Comparison of ENCODE assay signal across 25 cellular contexts in the genomic region with DNA sequence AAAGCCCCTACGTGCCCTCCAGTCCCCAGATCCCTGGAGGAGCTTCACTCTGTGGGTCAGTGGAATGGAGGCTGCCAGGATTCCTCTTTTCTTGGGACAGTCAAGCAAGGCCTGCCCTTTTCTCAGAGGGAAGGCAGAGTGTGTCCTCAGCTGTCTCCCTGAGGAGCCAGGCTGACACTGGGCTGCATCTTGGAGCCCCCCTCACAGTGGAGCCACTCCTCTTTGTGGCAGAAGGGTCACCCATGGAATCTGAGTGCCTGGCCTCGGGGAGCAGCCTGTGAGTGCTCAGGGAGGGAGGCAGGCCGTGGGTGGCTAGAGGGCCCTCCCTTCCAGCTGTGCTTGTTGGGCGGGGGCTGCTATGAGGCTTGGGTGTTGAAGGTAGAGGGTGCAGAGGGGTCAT. TPM values are rescaled to one million over a fixed set of nuclear protein-coding genes. Genes with fewer than 3 reads are reported as not detected.
DNase-seq lines count a peak whose midpoint lies in the region; ATAC-seq and TF ChIP-seq lines count a peak whose summit lies in the region.
"Had no signal": no experiment of that assay in that cellular context is flagged by ENCODE, and none has a peak within 500 bp of the region (broad histone marks: within the 10 kb centered on the region; RNA-seq: fewer than 3 reads in every experiment).

No MANE protein-coding gene starts in this region.

- no peaks in the 10 kb centered on the region for H3K36me3 Mint-ChIP-seq in T-cell

- H3K4me3 ChIP-seq in esophagus (ENCODE audit: low read depth in 1 of 2, low read length in 2 of 2) (no peak overlapping the region), muscle layer of colon (ENCODE audit: low read depth in 1 of 2, low read length in 2 of 2) (no peak overlapping the region), sigmoid colon (no peak overlapping the region), uterus (no peak overlapping the region), transverse colon (no peak overlapping the region)
- H3K4me3 ChIP-seq: A549; BLaER1 treated with 17β-estradiol and CSF1 and Interleukin-3, amounts not matched to agents 10 nM and 100 nM; GM23248; HAP-1; K562; SJSA1 had no signal

- peaks cover 12 to 15% of the 10 kb centered on the region in 2 donors for H3K4me1 ChIP-seq in esophagus (ENCODE audit: control insufficient read depth in 2 of 2, insufficient read depth in 2 of 2, low read length in 1 of 2)
- peaks cover 54% of the 10 kb centered on the region for H3K4me1 ChIP-seq in muscle layer of colon (ENCODE audit: insufficient read depth, low read length)
- peaks cover 0 to 65% (median 59%) of the 10 kb centered on the region in 4 donors for H3K4me1 ChIP-seq in sigmoid colon
- peaks cover 13 to 33% of the 10 kb centered on the region in 2 donors for H3K4me1 ChIP-seq in uterus
- H3K4me1 ChIP-seq in transverse colon, result peaks cover 6 to 34% (median 11%) of the 10 kb centered on the region in 4 donors
- H3K4me1 ChIP-seq: A549, HAP-1, SJSA1 had no signal

- POLR2A ChIA-PET in T-cell (lab: Charles Lee), result no interaction called here

- peak overlapping the region; percentile 57 to 65 for H3K27ac ChIP-seq in esophagus (ENCODE audit: low read depth in 2 of 2, low read length in 1 of 2)
- peak overlapping the region; percentile 9 for H3K27ac ChIP-seq in muscle layer of colon (ENCODE audit: low read depth, low read length)
- H3K27ac ChIP-seq in sigmoid colon, result peak overlapping the region; percentile 48 to 84 (median 63)
- peak overlapping the region; percentile 71 to 93 for H3K27ac ChIP-seq in uterus
- H3K27ac ChIP-seq in transverse colon, result peak overlapping the region in 1 of 4 donors; percentile 67
- H3K27ac ChIP-seq: A549; BLaER1 treated with 17β-estradiol and CSF1 and Interleukin-3, amounts not matched to agents 10 nM and 100 nM; GM23248; SJSA1 had no signal

- no peak for TF ChIP-seq POLR2A in sigmoid colon (IDR thresholded peaks at IDR 0.05)
- TF ChIP-seq POLR2A in uterus (IDR thresholded peaks at IDR 0.05), result no peak
- no peak for TF ChIP-seq POLR2A in transverse colon (IDR thresholded peaks at IDR 0.05)

- H3K36me3 ChIP-seq in esophagus (ENCODE audit: control insufficient read depth in 2 of 2, insufficient read depth in 2 of 2, low read length in 1 of 2), result peaks cover 4 to 7% of the 10 kb centered on the region in 2 donors
- peaks cover 59% of the 10 kb centered on the region for H3K36me3 ChIP-seq in muscle layer of colon (ENCODE audit: insufficient read depth, low read length)
- peaks cover 18 to 54% (median 28%) of the 10 kb centered on the region in 4 donors for H3K36me3 ChIP-seq in sigmoid colon
- H3K36me3 ChIP-seq in uterus, result no peaks in the 10 kb centered on the region
- H3K36me3 ChIP-seq in transverse colon, result no peaks in the 10 kb centered on the region
- H3K36me3 ChIP-seq: BLaER1 treated with 17β-estradiol and CSF1 and Interleukin-3, amounts not matched to agents 10 nM and 100 nM; HAP-1; SJSA1 had no signal

- H3K4me3 Mint-ChIP-seq in T-cell, result no peak overlapping the region
- H3K4me3 Mint-ChIP-seq: CD4-positive, alpha-beta T cell; HFFc6 had no signal

- no peaks in the 10 kb centered on the region for H3K9me3 Mint-ChIP-seq in T-cell
- H3K9me3 Mint-ChIP-seq: CD4-positive, alpha-beta T cell; HFFc6 had no signal

- intact Hi-C loops in sigmoid colon (cut with DNase I) (no loop called here), uterus (cut with DNase I; ENCODE audit: low total_unique reads) (no loop called here), transverse colon (cut with DNase I; ENCODE audit: low total_unique reads) (no loop called here)

- no peak overlapping the region for H3K9ac ChIP-seq in muscle layer of colon (ENCODE audit: low read length)
- H3K9ac ChIP-seq: BLaER1 treated with 17β-estradiol and CSF1 and Interleukin-3, amounts not matched to agents 10 nM and 100 nM; GM23248 had no signal

- WGBS in esophagus, 2 donors, result 59 to 66% methylated on average over 4 of the region's 4 CpGs
- 76 to 87% methylated on average over 4 of the region's 4 CpGs for WGBS in sigmoid colon, 2 donors
- 91 to 95% methylated on average over 2 to 4 of the region's 4 CpGs for WGBS in transverse colon (ENCODE audit: low coverage in 1 of 2), 2 donors

- TF ChIP-seq EP300 in sigmoid colon (IDR thresholded peaks at IDR 0.05) (no peak), transverse colon (IDR thresholded peaks at IDR 0.05; ENCODE audit: low read depth) (no peak)

- peaks cover 0 to 2% (median 0%) of the 10 kb centered on the region in 3 donors for H3K4me1 Mint-ChIP-seq in T-cell

- DNase-seq in sigmoid colon (peak; percentile 62), uterus (no peak), T-cell (no peak), iPS-NIHi7 (ENCODE audit: extremely low spot score) (no peak), transverse colon (no peak)
- DNase-seq: AML-193; CD4-positive, alpha-beta T cell; COR-L47; GM23248; HFFc6; Kasumi-1; NCI-H2029; NCI-H2227 treated with DMSO at 0.1 percent for 48 hours; NCI-H526 treated with DMSO at 0.1 percent for 48 hours; Right ventricle myocardium superior; RPMI8226 had no signal

- H3K27me3 Mint-ChIP-seq in T-cell, result peaks cover 1 to 3% of the 10 kb centered on the region in 2 donors

- H3K27ac Mint-ChIP-seq in T-cell, result no peak overlapping the region
- H3K27ac Mint-ChIP-seq: CD4-positive, alpha-beta T cell; HFFc6 had no signal

- TF ChIP-seq CTCF in sigmoid colon (IDR thresholded peaks at IDR 0.05) (no peak), uterus (IDR thresholded peaks at IDR 0.05) (no peak), transverse colon (IDR thresholded peaks at IDR 0.05) (no peak)

- no peak for ATAC-seq in T-cell (replicated peaks in 1 of 4)
- ATAC-seq: A549, K562 had no signal

- H3K27me3 ChIP-seq in esophagus (ENCODE audit: control insufficient read depth in 1 of 2, insufficient read depth in 2 of 2, low read length in 2 of 2) (no peaks in the 10 kb centered on the region), muscle layer of colon (ENCODE audit: control insufficient read depth in 1 of 2, insufficient read depth in 2 of 2, low read length in 2 of 2) (no peaks in the 10 kb centered on the region), sigmoid colon (no peaks in the 10 kb centered on the region), uterus (no peaks in the 10 kb centered on the region), transverse colon (no peaks in the 10 kb centered on the region)
- H3K27me3 ChIP-seq: BLaER1 treated with 17β-estradiol and CSF1 and Interleukin-3, amounts not matched to agents 10 nM and 100 nM; SJSA1 had no signal

- H3K9me3 ChIP-seq in esophagus (ENCODE audit: control insufficient read depth in 2 of 2, insufficient read depth in 1 of 2, low read depth in 1 of 2, low read length in 1 of 2), result no peaks in the 10 kb centered on the region
- no peaks in the 10 kb centered on the region for H3K9me3 ChIP-seq in muscle layer of colon (ENCODE audit: low read length)
- H3K9me3 ChIP-seq in sigmoid colon, result no peaks in the 10 kb centered on the region
- H3K9me3 ChIP-seq in uterus, result no peaks in the 10 kb centered on the region
- H3K9me3 ChIP-seq in transverse colon, result no peaks in the 10 kb centered on the region
- H3K9me3 ChIP-seq: A549; BLaER1 treated with 17β-estradiol and CSF1 and Interleukin-3, amounts not matched to agents 10 nM and 100 nM; HAP-1; SJSA1 had no signal

- in situ Hi-C loops in transverse colon (cut with MboI; ENCODE audit: low pct_ligation_motif_present in 1 of 4, low pct_unique_long_range_greater_than_20kb in 1 of 4, low sequenced_read_pairs in 3 of 4), result no loop called here

- CTCF ChIA-PET in T-cell (lab: Charles Lee), result interaction anchor here in 1 of 2 donors (0.6 kb wide), 1 partner anchor 416 kb away, joined by 3 read pairs; no protein-coding TSS in a partner anchor

RNA-seq across cellular contexts. Expression of a gene that starts 41.2 kb away (rescaled TPM):
- 10 to 100 TPM; 26.6 to 29.6 TPM for polyA plus RNA-seq in esophagus
- total RNA-seq in sigmoid colon, result 100 to 1,000 TPM in 2 of 4 donors, 10 to 100 TPM in 2; 80.3 to 122 (median 103) TPM
- 10 to 100 TPM in 1 of 3 donors, 1 to 10 TPM in 2; 1.6 to 10.6 (median 4.2) TPM for polyA plus RNA-seq in sigmoid colon
- 100 to 1,000 TPM; 103 to 169 (median 105) TPM for total RNA-seq in uterus
- under 1 TPM in 2 of 5 donors, not detected in 3; 0.16 to 0.20 TPM for total RNA-seq in T-cell
- 10 to 100 TPM; 15.2 to 77.4 (median 45.4) TPM for total RNA-seq in transverse colon
- total RNA-seq: CD4-positive, alpha-beta T cell; G401; K562; NCI-H460 had no signal
- polyA plus RNA-seq: K562 had no signal

Comparison
In these comparisons a context has a peak if more than half of its experiments do, and no peak if none do; other contexts are left out.
1. RNA of a gene that starts 41.2 kb away (total RNA-seq): 80.3 to 122 TPM in sigmoid colon, 103 to 169 TPM in uterus and 15.2 to 77.4 TPM in transverse colon; 0.16 to 0.20 TPM in T-cell; every median in the first group is over 10 times any median in the second.